ENCODE assay signal across 11 cellular contexts in genomic region chr18:31680836-31681568, GRCh38. TPM values are rescaled to one million over a fixed set of nuclear protein-coding genes. Genes with fewer than 3 reads are reported as not detected.
A peak's percentile ranks its signal among the peaks of the same experiment; 100 is the strongest.
DNase-seq lines count a peak whose midpoint lies in the region; ATAC-seq, FAIRE-seq and TF ChIP-seq lines count a peak whose summit lies in the region.
"Had no signal": no experiment of that assay in that cellular context is flagged by ENCODE, and none has a peak within 500 bp of the region (broad histone marks: within the 10 kb centered on the region; RNA-seq: fewer than 3 reads in every experiment).

No MANE protein-coding gene starts in this region.

- H3K36me3 ChIP-seq in Karpas-422 (ENCODE audit: insufficient read depth, low read length): no peaks in the 10 kb centered on the region
- no peaks in the 10 kb centered on the region for H3K36me3 ChIP-seq in bronchial epithelial cell (ENCODE audit: control insufficient read depth, insufficient read depth, low read length)
- H3K36me3 ChIP-seq in osteoblast (ENCODE audit: insufficient read depth, low read length): no peaks in the 10 kb centered on the region
- H3K36me3 ChIP-seq: BLaER1 treated with 17β-estradiol and CSF1 and Interleukin-3, amounts not matched to agents 10 nM and 100 nM; left lung had no signal

- no peaks in the 10 kb centered on the region for H3K27me3 ChIP-seq in Karpas-422 (ENCODE audit: low read length)
- H3K27me3 ChIP-seq in bronchial epithelial cell (ENCODE audit: control insufficient read depth, insufficient read depth, low read length): no peaks in the 10 kb centered on the region
- H3K27me3 ChIP-seq in osteoblast (ENCODE audit: insufficient read depth, low read length): no peaks in the 10 kb centered on the region

- H3K79me2 ChIP-seq in Karpas-422 (ENCODE audit: low read length) (no peaks in the 10 kb centered on the region), osteoblast (ENCODE audit: insufficient read depth, low read length) (peaks cover 18% of the 10 kb centered on the region)

- FAIRE-seq in bronchial epithelial cell (lab: Jason Lieb, UNC): no peak

- no peaks in the 10 kb centered on the region for H3K9me2 ChIP-seq in Karpas-422 (replicated peaks; ENCODE audit: insufficient read depth, low read length)

- 79 to 89% methylated on average over 2 of the region's 2 CpGs for WGBS in lower leg skin, 2 donors

- no peak overlapping the region for H3K27ac ChIP-seq in Karpas-422 (ENCODE audit: low read length)
- H3K27ac ChIP-seq in osteoblast (ENCODE audit: low read depth, low read length): no peak overlapping the region
- H3K27ac ChIP-seq: BLaER1 treated with 17β-estradiol and CSF1 and Interleukin-3, amounts not matched to agents 10 nM and 100 nM; left lung had no signal

- DNase-seq in NCI-H2227 (lab: John Stamatoyannopoulos, UW; ENCODE audit: unreplicated experiment) (peak; percentile 51), NCI-H2227 treated with DMSO at 0.1 percent for 48 hours (lab: John Stamatoyannopoulos, UW) (no peak), Karpas-422 (peak; percentile 65), bronchial epithelial cell (ENCODE audit: low read depth) (peak; percentile 18), osteoblast (ENCODE audit: insufficient read length, low spot score, missing footprints) (peak; percentile 41), AG08395 (ENCODE audit: low spot score) (no peak), lower leg skin (ENCODE audit: low spot score in 2 of 2) (no peak)
- DNase-seq: left lung; stimulated activated CD4-positive, alpha-beta T cell treated with anti-CD3 and anti-CD28 coated beads, Interleukin-4, amount 100 ng/mL, for 4 hours had no signal

- H3K4me3 ChIP-seq in Karpas-422 (ENCODE audit: low read length) (no peak overlapping the region), bronchial epithelial cell (ENCODE audit: low read depth, low read length) (no peak overlapping the region), osteoblast (ENCODE audit: insufficient read depth, low read length) (no peak overlapping the region), lower leg skin (ENCODE audit: low read depth, poor library complexity, severe bottlenecking) (no peak overlapping the region)
- H3K4me3 ChIP-seq: BLaER1 treated with 17β-estradiol and CSF1 and Interleukin-3, amounts not matched to agents 10 nM and 100 nM; left lung had no signal

- H3K4me2 ChIP-seq in Karpas-422 (ENCODE audit: low read depth, low read length, poor library complexity, severe bottlenecking): no peak overlapping the region
- no peak overlapping the region for H3K4me2 ChIP-seq in osteoblast (ENCODE audit: insufficient read depth, low read length)
- H3K4me2 ChIP-seq: BLaER1 treated with 17β-estradiol and CSF1 and Interleukin-3, amounts not matched to agents 10 nM and 100 nM had no signal

- H3K9me3 ChIP-seq in Karpas-422 (ENCODE audit: low read length): no peaks in the 10 kb centered on the region
- no peaks in the 10 kb centered on the region for H3K9me3 ChIP-seq in osteoblast (ENCODE audit: low read depth, low read length)
- H3K9me3 ChIP-seq: BLaER1 treated with 17β-estradiol and CSF1 and Interleukin-3, amounts not matched to agents 10 nM and 100 nM; left lung had no signal

- no peak overlapping the region for H3K9ac ChIP-seq in Karpas-422 (ENCODE audit: low read length)
- H3K9ac ChIP-seq: BLaER1 treated with 17β-estradiol and CSF1 and Interleukin-3, amounts not matched to agents 10 nM and 100 nM had no signal

- no peak for ATAC-seq in GM18502 (IDR thresholded peaks at IDR 0.05; ENCODE audit: poor library complexity, unreplicated experiment)
- ATAC-seq: left lung had no signal

- intact Hi-C loops in lower leg skin (cut with DNase I; ENCODE audit: low total_unique reads): no loop called here

- H3K4me1 ChIP-seq in Karpas-422 (ENCODE audit: low read length): peaks cover 10% of the 10 kb centered on the region
- peaks cover 21% of the 10 kb centered on the region for H3K4me1 ChIP-seq in osteoblast (ENCODE audit: insufficient read depth, low read length)

- TF ChIP-seq CTCF in bronchial epithelial cell (IDR thresholded peaks at IDR 0.05; ENCODE audit: insufficient read depth, low read length, severe bottlenecking) (peak; percentile 33), osteoblast (IDR thresholded peaks at IDR 0.05; ENCODE audit: extremely low read depth, low read depth, low read length) (peak; percentile 31), lower leg skin (IDR thresholded peaks at IDR 0.05) (no peak)

- no peak for TF ChIP-seq POLR2A in lower leg skin (IDR thresholded peaks at IDR 0.05)

- H2AFZ ChIP-seq in Karpas-422 (ENCODE audit: low read length): no peak overlapping the region
- no peak overlapping the region for H2AFZ ChIP-seq in osteoblast (ENCODE audit: low read length)

- H4K20me1 ChIP-seq in Karpas-422 (ENCODE audit: insufficient read depth, low read depth, low read length) (no peaks in the 10 kb centered on the region), osteoblast (ENCODE audit: insufficient read depth, low read length) (no peaks in the 10 kb centered on the region)

RNA-seq across cellular contexts. Expression of gene B4GALT6, which starts 3.4 kb away (rescaled TPM):
- total RNA-seq in Karpas-422 (2014; rRNA removed; shearing (Covaris generic); ENCODE audit: low replicate concordance): 0.47 and 0.97 TPM in 2 replicates
- total RNA-seq in bronchial epithelial cell: 1.8 and 2.4 TPM in 2 replicates
- total RNA-seq in osteoblast: 2.2 and 2.9 TPM in 2 replicates
- total RNA-seq in lower leg skin: 1 to 10 TPM; 1.3 to 2.1 (median 1.6) TPM

Comparison
In these comparisons a context has a peak if more than half of its experiments do, and no peak if none do; other contexts are left out.
1. DNase-seq: peak in NCI-H2227 (single experiment), Karpas-422 (single experiment), bronchial epithelial cell (single experiment) and osteoblast (single experiment); none in NCI-H2227 treated with DMSO at 0.1 percent for 48 hours (single experiment), AG08395 (single experiment) and lower leg skin (0 of 2).
2. CTCF ChIP-seq: peak in bronchial epithelial cell (single experiment) and osteoblast (single experiment); none in lower leg skin (0 of 3).